ENCODE assay signal across 17 cellular contexts in the genomic region with DNA sequence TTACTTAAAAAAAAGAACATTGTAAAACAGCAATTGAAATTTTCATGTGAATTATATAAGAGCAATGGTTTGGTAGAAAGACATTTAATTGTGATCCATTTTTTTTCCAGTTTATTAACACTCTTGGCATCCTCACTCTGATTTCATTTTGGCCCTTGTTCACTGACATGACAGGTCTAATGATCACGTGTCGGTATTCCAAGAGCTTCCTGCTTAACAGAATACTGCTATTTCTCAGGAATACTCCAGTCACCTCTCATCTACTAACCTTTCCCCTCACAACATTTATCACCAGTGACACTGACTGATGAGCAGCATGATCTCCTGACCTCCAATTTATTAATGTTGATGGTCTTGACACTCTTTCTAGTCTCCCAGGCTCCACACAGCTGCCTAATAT.
A peak's percentile ranks its signal among the peaks of the same experiment; 100 is the strongest.
DNase-seq lines count a peak whose midpoint lies in the region; ATAC-seq and TF ChIP-seq lines count a peak whose summit lies in the region.
"Had no signal": no experiment of that assay in that cellular context is flagged by ENCODE, and none has a peak within 500 bp of the region (broad histone marks: within the 10 kb centered on the region; RNA-seq: fewer than 3 reads in every experiment).

No MANE protein-coding gene starts in this region.

- no peak for TF ChIP-seq CTCF in neural cell (IDR thresholded peaks at IDR 0.05; ENCODE audit: poor library complexity, severe bottlenecking)

- no peak overlapping the region for H3K27ac ChIP-seq in neural cell (ENCODE audit: low read length)
- H3K27ac ChIP-seq: 22Rv1; A549; BLaER1 treated with 17β-estradiol and CSF1 and Interleukin-3, amounts not matched to agents 10 nM and 100 nM; C4-2B had no signal

- H4K20me1 ChIP-seq in neural cell (ENCODE audit: insufficient read depth): no peaks in the 10 kb centered on the region
- H4K20me1 ChIP-seq: BLaER1 treated with 17β-estradiol and CSF1 and Interleukin-3, amounts not matched to agents 10 nM and 100 nM had no signal

- no peaks in the 10 kb centered on the region for H3K27me3 ChIP-seq in neural cell (ENCODE audit: insufficient read depth, low read depth, low read length)
- H3K27me3 ChIP-seq in MG63: no peaks in the 10 kb centered on the region
- H3K27me3 ChIP-seq: BLaER1 treated with 17β-estradiol and CSF1 and Interleukin-3, amounts not matched to agents 10 nM and 100 nM had no signal

- no peaks in the 10 kb centered on the region for H3K36me3 ChIP-seq in neural cell (ENCODE audit: insufficient read depth, low read length)
- H3K36me3 ChIP-seq in MG63: no peaks in the 10 kb centered on the region
- H3K36me3 ChIP-seq: BLaER1 treated with 17β-estradiol and CSF1 and Interleukin-3, amounts not matched to agents 10 nM and 100 nM had no signal

- ATAC-seq in HG02678 (IDR thresholded peaks at IDR 0.05; ENCODE audit: unreplicated experiment): no peak
- ATAC-seq: A549; CD8-positive, alpha-beta T cell had no signal

- H3F3A ChIP-seq in neural cell (ENCODE audit: insufficient read depth, low read length, poor library complexity, severe bottlenecking): no peaks in the 10 kb centered on the region

- H3K4me3 ChIP-seq in neural cell (ENCODE audit: low read length): no peak overlapping the region
- no peak overlapping the region for H3K4me3 ChIP-seq in MG63
- H3K4me3 ChIP-seq: A549; BLaER1 treated with 17β-estradiol and CSF1 and Interleukin-3, amounts not matched to agents 10 nM and 100 nM had no signal

- no peaks in the 10 kb centered on the region for H3K9me3 ChIP-seq in neural cell (ENCODE audit: low read length)
- H3K9me3 ChIP-seq in MG63: no peaks in the 10 kb centered on the region
- H3K9me3 ChIP-seq: A549; BLaER1 treated with 17β-estradiol and CSF1 and Interleukin-3, amounts not matched to agents 10 nM and 100 nM; Caco-2 had no signal

- no peaks in the 10 kb centered on the region for H3K79me2 ChIP-seq in neural cell (replicated peaks; ENCODE audit: insufficient read depth, low read length)

- H3K4me2 ChIP-seq in neural cell (ENCODE audit: low read length): no peak overlapping the region
- H3K4me2 ChIP-seq: A549; BLaER1 treated with 17β-estradiol and CSF1 and Interleukin-3, amounts not matched to agents 10 nM and 100 nM had no signal

- TF ChIP-seq RAD21 in neural cell (conservative IDR thresholded peaks at IDR 0.05): no peak

- peak; percentile 39 for TF ChIP-seq EP300 in neural cell (conservative IDR thresholded peaks at IDR 0.05; ENCODE audit: poor library complexity, severe bottlenecking)

- no peak overlapping the region for H3K9ac ChIP-seq in neural cell (ENCODE audit: low read length)
- H3K9ac ChIP-seq: BLaER1 treated with 17β-estradiol and CSF1 and Interleukin-3, amounts not matched to agents 10 nM and 100 nM had no signal

- H2AFZ ChIP-seq in neural cell (ENCODE audit: low read depth, low read length): no peak overlapping the region

- peak; percentile 6 for DNase-seq in NCI-H2227 (lab: John Stamatoyannopoulos, UW; ENCODE audit: unreplicated experiment)
- no peak for DNase-seq in NCI-H2227 treated with DMSO at 0.1 percent for 48 hours (lab: John Stamatoyannopoulos, UW)
- DNase-seq in retina: peak; percentile 11
- DNase-seq in MG63: no peak
- DNase-seq: AML-193; Caco-2; Calu3; CD4-positive, alpha-beta T cell; CD8-positive, alpha-beta T cell; DMS79 treated with DMSO at 0.1 percent for 48 hours; GF-D8 had no signal

- no peaks in the 10 kb centered on the region for H3K9me2 ChIP-seq in neural cell (ENCODE audit: insufficient read depth, low read length)

TF ChIP-seq in neural cell, 6 proteins besides CTCF, POLR2A, EP300 and RAD21:
- no peak for TF ChIP-seq TAF1 (IDR thresholded peaks at IDR 0.05; ENCODE audit: low read depth)
- TF ChIP-seq POLR2AphosphoS5 (IDR thresholded peaks at IDR 0.05): peak; percentile 11
- TF ChIP-seq, protein P1, sequence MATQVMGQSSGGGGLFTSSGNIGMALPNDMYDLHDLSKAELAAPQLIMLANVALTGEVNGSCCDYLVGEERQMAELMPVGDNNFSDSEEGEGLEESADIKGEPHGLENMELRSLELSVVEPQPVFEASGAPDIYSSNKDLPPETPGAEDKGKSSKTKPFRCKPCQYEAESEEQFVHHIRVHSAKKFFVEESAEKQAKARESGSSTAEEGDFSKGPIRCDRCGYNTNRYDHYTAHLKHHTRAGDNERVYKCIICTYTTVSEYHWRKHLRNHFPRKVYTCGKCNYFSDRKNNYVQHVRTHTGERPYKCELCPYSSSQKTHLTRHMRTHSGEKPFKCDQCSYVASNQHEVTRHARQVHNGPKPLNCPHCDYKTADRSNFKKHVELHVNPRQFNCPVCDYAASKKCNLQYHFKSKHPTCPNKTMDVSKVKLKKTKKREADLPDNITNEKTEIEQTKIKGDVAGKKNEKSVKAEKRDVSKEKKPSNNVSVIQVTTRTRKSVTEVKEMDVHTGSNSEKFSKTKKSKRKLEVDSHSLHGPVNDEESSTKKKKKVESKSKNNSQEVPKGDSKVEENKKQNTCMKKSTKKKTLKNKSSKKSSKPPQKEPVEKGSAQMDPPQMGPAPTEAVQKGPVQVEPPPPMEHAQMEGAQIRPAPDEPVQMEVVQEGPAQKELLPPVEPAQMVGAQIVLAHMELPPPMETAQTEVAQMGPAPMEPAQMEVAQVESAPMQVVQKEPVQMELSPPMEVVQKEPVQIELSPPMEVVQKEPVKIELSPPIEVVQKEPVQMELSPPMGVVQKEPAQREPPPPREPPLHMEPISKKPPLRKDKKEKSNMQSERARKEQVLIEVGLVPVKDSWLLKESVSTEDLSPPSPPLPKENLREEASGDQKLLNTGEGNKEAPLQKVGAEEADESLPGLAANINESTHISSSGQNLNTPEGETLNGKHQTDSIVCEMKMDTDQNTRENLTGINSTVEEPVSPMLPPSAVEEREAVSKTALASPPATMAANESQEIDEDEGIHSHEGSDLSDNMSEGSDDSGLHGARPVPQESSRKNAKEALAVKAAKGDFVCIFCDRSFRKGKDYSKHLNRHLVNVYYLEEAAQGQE (IDR thresholded peaks at IDR 0.05; ENCODE audit: borderline replicate concordance): peak; percentile 94
- no peak for TF ChIP-seq MXI1 (conservative IDR thresholded peaks at IDR 0.05; ENCODE audit: poor library complexity, severe bottlenecking)

Comparison
In these comparisons a context has a peak if more than half of its experiments do, and no peak if none do; other contexts are left out.
1. DNase-seq: peak in NCI-H2227 (single experiment) and retina (single experiment); none in NCI-H2227 treated with DMSO at 0.1 percent for 48 hours (single experiment) and MG63 (single experiment).